10 cellular contexts compared by ENCODE assay signal in the genomic region with DNA sequence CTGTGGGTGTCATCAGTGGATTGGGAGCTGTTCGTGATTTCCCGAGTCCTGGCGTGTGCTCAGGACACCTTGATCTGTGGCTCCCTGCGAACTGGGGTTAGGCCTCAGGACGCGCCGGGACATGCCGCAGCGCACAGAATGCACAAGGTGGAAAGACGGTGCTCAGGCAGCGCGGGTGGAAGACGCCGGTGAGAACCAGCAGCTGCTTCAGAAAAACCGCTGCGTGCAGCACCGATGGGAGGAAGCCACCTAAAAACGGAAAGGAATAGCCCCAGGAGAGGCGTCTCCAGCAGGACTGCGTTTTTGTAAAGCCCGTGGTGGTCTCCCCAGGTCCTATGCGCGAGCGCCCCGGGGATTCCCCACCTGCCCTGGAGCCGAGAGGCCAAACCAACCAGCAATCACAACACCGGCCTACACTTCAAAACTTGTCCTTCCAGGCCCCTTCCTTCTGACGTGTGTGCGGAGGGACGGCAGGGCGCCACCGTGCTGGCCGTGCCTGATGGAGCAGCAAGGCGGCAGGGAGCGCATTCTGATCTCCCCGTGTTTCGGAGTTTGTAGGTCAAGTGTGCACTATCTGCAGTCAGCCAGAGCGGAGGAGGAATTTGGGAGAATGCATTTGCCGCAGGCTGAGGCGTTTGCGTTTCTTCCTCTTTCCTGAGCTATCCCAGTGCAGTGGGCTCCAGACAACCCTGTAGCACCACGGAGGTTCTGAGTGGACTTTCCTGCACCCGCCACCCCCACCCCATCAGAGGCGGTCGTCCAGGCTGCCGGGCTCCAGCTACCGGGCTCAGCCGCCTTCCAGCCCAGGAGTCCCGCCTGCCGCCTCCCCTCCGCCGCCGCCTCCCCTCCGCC. TPM values are rescaled to one million over a fixed set of nuclear protein-coding genes. Genes with fewer than 3 reads are reported as not detected.
DNase-seq lines count a peak whose midpoint lies in the region; ATAC-seq and TF ChIP-seq lines count a peak whose summit lies in the region.
"Had no signal": no experiment of that assay in that cellular context is flagged by ENCODE, and none has a peak within 500 bp of the region (broad histone marks: within the 10 kb centered on the region; RNA-seq: fewer than 3 reads in every experiment).

No MANE protein-coding gene starts in this region.

- H3K27me3 ChIP-seq in breast epithelium (no peaks in the 10 kb centered on the region), muscle layer of duodenum (ENCODE audit: low read depth, low read length) (no peaks in the 10 kb centered on the region)

- intact Hi-C loops in breast epithelium (cut with DNase I; ENCODE audit: low total_unique reads) = no loop called here
- intact Hi-C loops in MCF 10A (cut with micrococcal nuclease) = no loop called here

- H3K4me3 Mint-ChIP-seq in MCF 10A (ENCODE audit: unreplicated experiment) = no peak overlapping the region
- H3K4me3 Mint-ChIP-seq: stimulated activated naive CD8-positive, alpha-beta T cell treated with anti-CD3 and anti-CD28 coated beads, Interleukin-15, amount 100 ng/mL, for 72 hours had no signal

- H3K9me3 ChIP-seq in breast epithelium (no peaks in the 10 kb centered on the region), muscle layer of duodenum (ENCODE audit: control insufficient read depth in 1 of 2, low read length in 2 of 2) (no peaks in the 10 kb centered on the region)

- H3K4me1 ChIP-seq in breast epithelium (peaks cover 0 to 8% of the 10 kb centered on the region in 2 donors), muscle layer of duodenum (ENCODE audit: control insufficient read depth in 1 of 2, insufficient read depth in 2 of 2, low read length in 2 of 2) (peaks cover 0 to 8% of the 10 kb centered on the region in 2 donors), urinary bladder (ENCODE audit: insufficient read depth) (no peaks in the 10 kb centered on the region)

- no TSS peak for BruUV-seq in MCF 10A (replicated peaks; lab: Mats Ljungman, UMichigan)

- CTCF ChIA-PET in MCF 10A (lab: Yijun Ruan, JAX) = no interaction called here

- ATAC-seq in esophagus mucosa (peak; percentile 70), GM18870 (IDR thresholded peaks at IDR 0.05; ENCODE audit: unreplicated experiment) (no peak)

- WGBS in urinary bladder = 62% methylated on average over 54 of the region's 54 CpGs

- H3K4me3 ChIP-seq in breast epithelium (peak overlapping the region in 2 of 3 donors; percentile 46 to 53), muscle layer of duodenum (ENCODE audit: low read depth in 1 of 2, low read length in 2 of 2) (peak overlapping the region; percentile 7 to 39), urinary bladder (ENCODE audit: low read depth, low read length) (peak overlapping the region; percentile 12)

- H3K27ac Mint-ChIP-seq in MCF 10A (ENCODE audit: low read depth, unreplicated experiment) = no peak overlapping the region
- H3K27ac Mint-ChIP-seq: stimulated activated naive CD8-positive, alpha-beta T cell treated with anti-CD3 and anti-CD28 coated beads, Interleukin-15, amount 100 ng/mL, for 72 hours had no signal

- DNase-seq in breast epithelium (ENCODE audit: low spot score in 2 of 2) (peak in 1 of 2 donors; percentile 49), MCF 10A (ENCODE audit: unreplicated experiment) (no peak), hepatic stellate cell (ENCODE audit: low spot score) (no peak), HK-2 (ENCODE audit: unreplicated experiment) (no peak)

- H3K27ac ChIP-seq in breast epithelium (peak overlapping the region in 1 of 2 donors; percentile 26), muscle layer of duodenum (ENCODE audit: low read length) (no peak overlapping the region), urinary bladder (ENCODE audit: low read depth) (no peak overlapping the region)

- no peaks in the 10 kb centered on the region for H3K4me1 Mint-ChIP-seq in MCF 10A (ENCODE audit: insufficient read depth, unreplicated experiment)
- H3K4me1 Mint-ChIP-seq: stimulated activated naive CD8-positive, alpha-beta T cell treated with anti-CD3 and anti-CD28 coated beads, Interleukin-15, amount 100 ng/mL, for 72 hours had no signal

- POLR2A ChIA-PET in MCF 10A (lab: Yijun Ruan, JAX) = no interaction called here

- no peaks in the 10 kb centered on the region for H3K27me3 Mint-ChIP-seq in MCF 10A (ENCODE audit: insufficient read depth, unreplicated experiment)
- H3K27me3 Mint-ChIP-seq: stimulated activated naive CD8-positive, alpha-beta T cell treated with anti-CD3 and anti-CD28 coated beads, Interleukin-15, amount 100 ng/mL, for 72 hours had no signal

- no peak for TF ChIP-seq POLR2A in breast epithelium (IDR thresholded peaks at IDR 0.05)

- TF ChIP-seq CTCF in breast epithelium (IDR thresholded peaks at IDR 0.05) (no peak), MCF 10A (IDR thresholded peaks at IDR 0.05; ENCODE audit: unreplicated experiment) (no peak)

- H3K36me3 ChIP-seq in breast epithelium (no peaks in the 10 kb centered on the region), muscle layer of duodenum (ENCODE audit: control insufficient read depth in 1 of 2, insufficient read depth in 2 of 2, low read length in 2 of 2) (no peaks in the 10 kb centered on the region), urinary bladder (ENCODE audit: insufficient read depth) (no peaks in the 10 kb centered on the region)

- H3K9me3 Mint-ChIP-seq in MCF 10A (ENCODE audit: unreplicated experiment) = no peaks in the 10 kb centered on the region
- H3K9me3 Mint-ChIP-seq: stimulated activated naive CD8-positive, alpha-beta T cell treated with anti-CD3 and anti-CD28 coated beads, Interleukin-15, amount 100 ng/mL, for 72 hours had no signal

- no peaks in the 10 kb centered on the region for H3K36me3 Mint-ChIP-seq in MCF 10A (ENCODE audit: insufficient read depth, unreplicated experiment)

RNA-seq across cellular contexts. Expression of a gene that starts 32.2 kb away (rescaled TPM):
- total RNA-seq in breast epithelium (under 1 TPM in 1 of 3 donors, not detected in 2; 0.15 TPM), MCF 10A (2022) (not detected in 2 replicates), esophagus mucosa (not detected), urinary bladder (not detected)
- polyA plus RNA-seq in urinary bladder = 0.06 TPM
- polyA plus RNA-seq: BJ had no signal

RNA-seq across cellular contexts. Expression of a gene that starts 43.0 kb away (rescaled TPM):
- under 1 TPM; 0.16 to 0.88 (median 0.33) TPM for total RNA-seq in breast epithelium
- total RNA-seq in MCF 10A (2022) = not detected in 2 replicates
- total RNA-seq in esophagus mucosa = 0.20 TPM
- total RNA-seq in urinary bladder = not detected
- polyA plus RNA-seq in urinary bladder = 0.29 TPM
- polyA plus RNA-seq: BJ had no signal
